Comparison of ENCODE assay signal across 8 cellular contexts in the genomic region with DNA sequence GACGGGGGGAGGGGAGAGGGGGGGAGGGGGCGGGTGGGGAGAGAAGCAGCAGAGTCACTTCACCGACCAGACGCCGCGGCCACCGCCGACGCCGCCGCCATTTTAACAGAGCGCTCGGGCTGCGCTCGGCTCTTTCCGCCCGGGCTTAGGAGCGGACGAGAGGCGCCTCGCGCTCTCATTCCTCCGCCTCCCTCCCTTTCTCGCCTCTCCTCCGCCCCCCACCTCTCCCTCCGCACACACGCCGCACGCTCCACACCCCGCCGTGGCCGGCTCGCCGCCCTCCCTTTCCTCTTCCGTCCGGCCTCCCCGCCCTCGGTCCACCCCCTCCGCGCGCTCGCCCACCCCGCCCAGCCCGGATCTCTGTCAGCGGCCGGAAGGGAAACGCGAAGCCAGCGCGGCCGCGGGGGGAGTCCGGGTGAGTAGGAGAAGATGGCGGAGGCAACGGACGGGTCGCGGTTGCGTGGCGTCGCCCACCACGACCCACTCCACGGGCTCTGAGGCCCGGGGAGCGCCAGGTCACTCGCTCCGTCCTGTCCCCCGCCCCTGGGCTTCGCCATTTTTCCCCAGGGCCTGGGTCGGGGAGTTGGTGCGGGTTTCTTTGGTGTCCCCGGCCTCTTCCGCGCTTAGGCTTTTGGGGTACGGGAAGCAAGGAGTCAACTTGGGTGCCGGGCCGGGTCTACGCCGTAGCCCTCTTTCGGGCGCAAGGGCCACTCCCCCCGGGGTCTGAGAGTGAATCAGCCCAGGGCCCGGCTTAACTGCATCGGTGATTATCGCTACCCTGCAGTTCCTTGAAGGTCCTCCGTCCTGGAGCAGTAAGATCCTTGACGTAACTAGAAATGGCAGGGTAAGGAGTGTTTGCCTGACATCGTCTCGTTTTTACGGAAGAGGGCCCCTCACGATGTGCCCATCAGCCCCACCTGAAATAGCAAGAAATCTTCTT. TPM values are rescaled to one million over a fixed set of nuclear protein-coding genes. Genes with fewer than 3 reads are reported as not detected.
DNase-seq lines count a peak whose midpoint lies in the region; ATAC-seq and TF ChIP-seq lines count a peak whose summit lies in the region.

TSS of gene USP34 (minus strand) at position 123 of the 940 bp plus-strand sequence. CDS start 395 bp downstream, outside the sequence.

- peak in 1 of 4 donors; percentile 33 for TF ChIP-seq EP300 in upper lobe of left lung (IDR thresholded peaks at IDR 0.05)

- peak; percentile 71 for DNase-seq in NCI-H1694 (lab: John Stamatoyannopoulos, UW)
- peak; percentile 92 for DNase-seq in amniotic stem cell (lab: John Stamatoyannopoulos, UW)
- peak; percentile 95 for DNase-seq in left cardiac atrium
- DNase-seq in posterior vena cava (ENCODE audit: low spot score), result peak; percentile 99
- peak; percentile 94 to 98 for DNase-seq in upper lobe of left lung

- H3K4me3 Mint-ChIP-seq in T-helper 1 cell treated with Interleukin-12 subunit alpha and Interleukin-12 subunit beta and Interleukin-4 antibody, amounts not matched to agents 30 μg/mL and 1 μg/mL, for 36 hours, result peak within 1 kb of the TSS; percentile 92

- 0 to 1% methylated on average over 26 to 35 of the region's 91 CpGs for WGBS in upper lobe of left lung, 2 donors

- H3K27me3 ChIP-seq in upper lobe of left lung, result no peaks in the 10 kb centered on the region

- peak within 1 kb of the TSS; percentile 95 for H3K27ac Mint-ChIP-seq in T-helper 1 cell treated with Interleukin-12 subunit alpha and Interleukin-12 subunit beta and Interleukin-4 antibody, amounts not matched to agents 30 μg/mL and 1 μg/mL, for 36 hours

- peak within 1 kb of the TSS; percentile 98 to 99 (median 98) for H3K27ac ChIP-seq in upper lobe of left lung

- peak within 1 kb of the TSS; percentile 96 for H3K4me3 ChIP-seq in GM12875 (ENCODE audit: low read depth, low read length)
- peak within 1 kb of the TSS; percentile 56 to 82 (median 77) for H3K4me3 ChIP-seq in upper lobe of left lung

- no peak for TF ChIP-seq CTCF in GM12875 (IDR thresholded peaks at IDR 0.05; ENCODE audit: borderline replicate concordance, insufficient read depth, low read depth, low read length)
- peak in 2 of 6 experiments; percentile 13 to 34 for TF ChIP-seq CTCF in upper lobe of left lung (IDR thresholded peaks at IDR 0.05)

- H3K27me3 Mint-ChIP-seq in T-helper 1 cell treated with Interleukin-12 subunit alpha and Interleukin-12 subunit beta and Interleukin-4 antibody, amounts not matched to agents 30 μg/mL and 1 μg/mL, for 36 hours (ENCODE audit: low read depth), result no peaks in the 10 kb centered on the region

- intact Hi-C loops in left cardiac atrium (cut with DNase I) (loop anchor here in 1 of 2 donors (5.0 kb wide), 1 partner anchor 66 kb away; the partner anchor contains the start of gene XPO1), posterior vena cava (cut with DNase I) (loop anchor here in 1 of 2 donors (10.0 kb wide), 1 partner anchor 286 kb away; no protein-coding TSS in a partner anchor)

- no peaks in the 10 kb centered on the region for H3K9me3 ChIP-seq in upper lobe of left lung

- H3K4me1 ChIP-seq in upper lobe of left lung, result peaks cover 23 to 41% (median 25%) of the 10 kb centered on the region in 4 donors

- peaks cover 19% of the 10 kb centered on the region for H3K4me1 Mint-ChIP-seq in T-helper 1 cell treated with Interleukin-12 subunit alpha and Interleukin-12 subunit beta and Interleukin-4 antibody, amounts not matched to agents 30 μg/mL and 1 μg/mL, for 36 hours (ENCODE audit: low read depth)

- ATAC-seq in HG02852 (IDR thresholded peaks at IDR 0.05; ENCODE audit: unreplicated experiment), result peak; percentile 78
- peak; percentile 96 to 98 for ATAC-seq in left cardiac atrium
- peak; percentile 98 to 99 for ATAC-seq in upper lobe of left lung (ENCODE audit: low FRiP score in 2 of 2)

- peak; percentile 53 to 93 (median 88) for TF ChIP-seq POLR2A in upper lobe of left lung (IDR thresholded peaks at IDR 0.05)

- H3K9me3 Mint-ChIP-seq in T-helper 1 cell treated with Interleukin-12 subunit alpha and Interleukin-12 subunit beta and Interleukin-4 antibody, amounts not matched to agents 30 μg/mL and 1 μg/mL, for 36 hours, result no peaks in the 10 kb centered on the region

- peaks cover 10% of the 10 kb centered on the region for H3K36me3 Mint-ChIP-seq in T-helper 1 cell treated with Interleukin-12 subunit alpha and Interleukin-12 subunit beta and Interleukin-4 antibody, amounts not matched to agents 30 μg/mL and 1 μg/mL, for 36 hours (ENCODE audit: low read depth)

- peaks cover 0 to 6% (median 1%) of the 10 kb centered on the region in 4 donors for H3K36me3 ChIP-seq in upper lobe of left lung

RNA-seq across cellular contexts. Expression of gene USP34, which starts in this region (rescaled TPM):
- total RNA-seq in left cardiac atrium (10 to 100 TPM; 44.1 to 60.4 TPM), posterior vena cava (100 to 1,000 TPM in 1 of 2 donors, 10 to 100 TPM in 1; 87.4 to 125 TPM), upper lobe of left lung (100 to 1,000 TPM in 4 of 6 donors, 10 to 100 TPM in 2; 73.8 to 223 (median 114) TPM)

Comparison
In these comparisons a context has a peak if more than half of its experiments do, and no peak if none do; other contexts are left out.
1. Peak in every context shown above with its lines: DNase-seq, ATAC-seq, H3K4me3 ChIP-seq and H3K27ac ChIP-seq.